ENCODE assay signal across 22 cellular contexts in the genomic region with DNA sequence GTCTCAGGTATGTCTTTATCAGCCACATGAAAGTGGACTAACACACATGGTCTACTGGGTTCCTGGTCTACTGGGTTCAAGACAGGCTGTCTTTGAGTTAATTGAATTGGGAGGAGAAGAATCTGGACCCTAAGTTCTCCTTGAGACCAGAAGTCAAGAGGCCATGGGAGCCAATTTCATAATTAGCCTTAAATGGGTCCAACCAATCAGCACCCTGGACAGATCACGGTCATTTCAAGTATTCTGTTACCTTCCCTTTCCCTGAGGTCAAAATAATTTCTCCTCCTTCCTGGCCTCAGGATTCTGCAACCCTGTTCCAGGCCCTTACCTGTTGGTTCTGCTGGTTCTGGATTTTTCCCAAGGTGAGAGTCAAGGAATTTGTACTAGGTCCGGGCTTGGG. TPM values are rescaled to one million over a fixed set of nuclear protein-coding genes. Genes with fewer than 3 reads are reported as not detected.
DNase-seq lines count a peak whose midpoint lies in the region; ATAC-seq, FAIRE-seq and TF ChIP-seq lines count a peak whose summit lies in the region.
"Had no signal": no experiment of that assay in that cellular context is flagged by ENCODE, and none has a peak within 500 bp of the region (broad histone marks: within the 10 kb centered on the region; RNA-seq: fewer than 3 reads in every experiment).

No MANE protein-coding gene starts in this region.

- POLR2A ChIA-PET in A549 (lab: Yijun Ruan, JAX) = no interaction called here

- no peaks in the 10 kb centered on the region for H3K9me3 ChIP-seq in A549
- H3K9me3 ChIP-seq: prostate gland, transverse colon had no signal

- no peak for DNase-seq in A549 (ENCODE audit: low read depth in 1 of 2, low spot score in 1 of 2)
- DNase-seq in H7 = peak; percentile 46
- DNase-seq in RKO (ENCODE audit: low spot score) = peak; percentile 35
- DNase-seq in fibroblast of peridontal ligament (ENCODE audit: extremely low read depth) = peak; percentile 8
- no peak for DNase-seq in MV-4-11 (lab: John Stamatoyannopoulos, UW)
- DNase-seq in T-helper 9 cell = no peak
- DNase-seq in activated T-cell treated with anti-CD3 and anti-CD28 coated beads, Interleukin-2, amount 50 U/mL, for 72 hours = no peak
- no peak for DNase-seq in NCI-H226
- DNase-seq: activated CD4-positive, alpha-beta T cell treated with anti-CD3 and anti-CD28 coated beads for 48 hours; activated naive CD4-positive, alpha-beta T cell; activated T-cell treated with anti-CD3 and anti-CD28 coated beads for 4 hours; CD4-positive, alpha-beta T cell; DMS153; NCI-H1436 treated with DMSO at 0.1 percent for 48 hours; NK-92 treated with Interleukin-12 subunit alpha and Interleukin-12 subunit beta, amount 100 ng/mL, for 24 hours; stimulated activated CD4-positive, alpha-beta T cell treated with anti-CD3 and anti-CD28 coated beads, Interleukin-4, amount 100 ng/mL, for 1 hour; stimulated activated naive CD8-positive, alpha-beta T cell treated with anti-CD3 and anti-CD28 coated beads, Interleukin-15, amount 100 ng/mL, for 72 hours; SW 1271; transverse colon had no signal

- no peaks in the 10 kb centered on the region for H3K9me3 Mint-ChIP-seq in activated T-cell treated with anti-CD3 and anti-CD28 coated beads, Interleukin-2, amount 50 U/mL, for 72 hours
- H3K9me3 Mint-ChIP-seq: CD4-positive, alpha-beta T cell; stimulated activated naive CD8-positive, alpha-beta T cell treated with anti-CD3 and anti-CD28 coated beads, Interleukin-15, amount 100 ng/mL, for 72 hours had no signal

- FAIRE-seq in A549 (lab: Jason Lieb, UNC) = no peak
- FAIRE-seq: frontal cortex had no signal

- H3K27ac Mint-ChIP-seq in activated T-cell treated with anti-CD3 and anti-CD28 coated beads, Interleukin-2, amount 50 U/mL, for 72 hours = no peak overlapping the region
- H3K27ac Mint-ChIP-seq: CD4-positive, alpha-beta T cell; stimulated activated naive CD8-positive, alpha-beta T cell treated with anti-CD3 and anti-CD28 coated beads, Interleukin-15, amount 100 ng/mL, for 72 hours had no signal

- H3K36me3 Mint-ChIP-seq in activated T-cell treated with anti-CD3 and anti-CD28 coated beads, Interleukin-2, amount 50 U/mL, for 72 hours (ENCODE audit: insufficient read depth in 2 of 2) = no peaks in the 10 kb centered on the region

- no peak for TF ChIP-seq CTCF in A549 (IDR thresholded peaks at IDR 0.05)

- no peak overlapping the region for H3K4me2 ChIP-seq in A549
- H3K4me2 ChIP-seq: smooth muscle cell had no signal

- TF ChIP-seq RAD21 in A549 (conservative IDR thresholded peaks at IDR 0.05 in 1 of 2, IDR thresholded peaks at IDR 0.05 in 1 of 2) = no peak

- peaks cover 4% of the 10 kb centered on the region; the same call in 1 of the 2 replicates for H3K27me3 ChIP-seq in H7 (ENCODE audit: control insufficient read depth, insufficient read depth, low read length)

- H3K27ac ChIP-seq in A549 = no peak overlapping the region
- H3K27ac ChIP-seq: prostate gland, transverse colon had no signal

- TF ChIP-seq POLR2A in A549 (IDR thresholded peaks at IDR 0.05; ENCODE audit: low read length) = no peak

- H3K4me3 Mint-ChIP-seq in activated T-cell treated with anti-CD3 and anti-CD28 coated beads, Interleukin-2, amount 50 U/mL, for 72 hours = no peak overlapping the region
- H3K4me3 Mint-ChIP-seq: CD4-positive, alpha-beta T cell; stimulated activated naive CD8-positive, alpha-beta T cell treated with anti-CD3 and anti-CD28 coated beads, Interleukin-15, amount 100 ng/mL, for 72 hours had no signal

- CTCF ChIA-PET in A549 (lab: Yijun Ruan, JAX) = interaction anchor here (1.0 to 3.0 kb wide), 8 partner anchors 8 to 105 kb away, joined by 3 to 15 read pairs (median 6); no protein-coding TSS in a partner anchor

- no peaks in the 10 kb centered on the region for H3K36me3 ChIP-seq in H7 (replicated peaks; ENCODE audit: control insufficient read depth, insufficient read depth, low read length)
- H3K36me3 ChIP-seq: prostate gland, transverse colon had no signal

- H3K4me1 ChIP-seq in A549 = no peaks in the 10 kb centered on the region
- H3K4me1 ChIP-seq: prostate gland, transverse colon had no signal

- WGBS in A549 (ENCODE audit: missing lambda C conversion rate) = 30% methylated on average over 2 of the region's 2 CpGs

- no peak for ATAC-seq in A549
- ATAC-seq in activated T-cell treated with anti-CD3 and anti-CD28 coated beads, Interleukin-2, amount 50 U/mL, for 72 hours (replicated peaks in 1 of 2) = no peak
- ATAC-seq: stimulated activated naive CD8-positive, alpha-beta T cell treated with anti-CD3 and anti-CD28 coated beads, Interleukin-15, amount 100 ng/mL, for 72 hours had no signal

- peaks cover 4% of the 10 kb centered on the region for H3K4me1 Mint-ChIP-seq in activated T-cell treated with anti-CD3 and anti-CD28 coated beads, Interleukin-2, amount 50 U/mL, for 72 hours (ENCODE audit: low read depth)
- H3K4me1 Mint-ChIP-seq: stimulated activated naive CD8-positive, alpha-beta T cell treated with anti-CD3 and anti-CD28 coated beads, Interleukin-15, amount 100 ng/mL, for 72 hours had no signal

- H3K27me3 Mint-ChIP-seq in activated T-cell treated with anti-CD3 and anti-CD28 coated beads, Interleukin-2, amount 50 U/mL, for 72 hours (ENCODE audit: low read depth) = peaks cover 28% of the 10 kb centered on the region

- no peak overlapping the region for H3K4me3 ChIP-seq in A549
- no peak overlapping the region for H3K4me3 ChIP-seq in H7 (ENCODE audit: insufficient read depth, low read depth, low read length)
- H3K4me3 ChIP-seq: prostate gland, smooth muscle cell, transverse colon had no signal

- TF ChIP-seq EP300 in A549 (IDR thresholded peaks at IDR 0.05) = no peak

TF ChIP-seq in A549, 52 proteins besides CTCF, POLR2A, EP300 and RAD21 (continues in another document):
- TF ChIP-seq HOXB13 (CRISPR knock-in tag; IDR thresholded peaks at IDR 0.05; ENCODE audit: low read depth) (no peak), EHMT2 (IDR thresholded peaks at IDR 0.05; ENCODE audit: low read depth) (peak; percentile 69; the same call in 1 of the 2 replicates)

RNA-seq across cellular contexts. Expression of a gene that starts 23.8 kb away (rescaled TPM):
- polyA plus RNA-seq in A549 (2011; rRNA removed) (7.0 and 7.1 TPM in 2 replicates), A549 (2017; fragmentation: RNase III; extraction: RNeasy Plus Mini Kit Qiagen cat#74134 plus additional on column Dnase treatment) (11.4 to 16.9 TPM (median 15.4 TPM) in 3 replicates)
- 9.2 and 11.9 TPM in 2 replicates for polyA plus RNA-seq in A549 (2012; cell fraction: cytosol; rRNA removed)
- 54.3 and 75.1 TPM in 2 replicates for polyA plus RNA-seq in A549 (2012; cell fraction: nucleus; rRNA removed)
- polyA minus RNA-seq in A549 (2011; rRNA and poly(A)+ RNA removed) = 14.2 and 14.7 TPM in 2 replicates
- total RNA-seq in H7 (2014; rRNA removed; shearing (Covaris generic)) = 11.3 and 21.8 TPM in 2 replicates
- 10 to 100 TPM; 23.9 to 24.9 TPM for total RNA-seq in activated T-cell treated with anti-CD3 and anti-CD28 coated beads, Interleukin-2, amount 50 U/mL, for 72 hours

RNA-seq across cellular contexts. Expression of a gene that starts 33.5 kb away (rescaled TPM):
- 97.7 and 103 TPM in 2 replicates for polyA plus RNA-seq in A549 (2011; rRNA removed)
- polyA plus RNA-seq in A549 (2012; cell fraction: cytosol; rRNA removed) = 136 and 194 TPM in 2 replicates
- polyA plus RNA-seq in A549 (2012; cell fraction: nucleus; rRNA removed) = 108 and 166 TPM in 2 replicates
- 56.8 to 62.8 TPM (median 62.0 TPM) in 3 replicates for polyA plus RNA-seq in A549 (2017; fragmentation: RNase III; extraction: RNeasy Plus Mini Kit Qiagen cat#74134 plus additional on column Dnase treatment)
- 116 and 142 TPM in 2 replicates for polyA minus RNA-seq in A549 (2011; rRNA and poly(A)+ RNA removed)
- total RNA-seq in H7 (2014; rRNA removed; shearing (Covaris generic)) = 138 and 156 TPM in 2 replicates
- total RNA-seq in activated T-cell treated with anti-CD3 and anti-CD28 coated beads, Interleukin-2, amount 50 U/mL, for 72 hours = 10 to 100 TPM; 81.7 to 83.5 TPM

RNA-seq across cellular contexts. Expression of a gene that starts 33.7 kb away (rescaled TPM):
- polyA plus RNA-seq in A549 (2011; rRNA removed) (1.7 and 2.7 TPM in 2 replicates), A549 (2017; fragmentation: RNase III; extraction: RNeasy Plus Mini Kit Qiagen cat#74134 plus additional on column Dnase treatment) (2.3 to 3.0 TPM (median 2.5 TPM) in 3 replicates)
- polyA plus RNA-seq in A549 (2012; cell fraction: cytosol; rRNA removed) = 1.7 TPM in 2 replicates
- 3.8 and 5.1 TPM in 2 replicates for polyA plus RNA-seq in A549 (2012; cell fraction: nucleus; rRNA removed)
- polyA minus RNA-seq in A549 (2011; rRNA and poly(A)+ RNA removed) = 1.4 and 1.7 TPM in 2 replicates
- 0.21 and 0.30 TPM in 2 replicates for total RNA-seq in H7 (2014; rRNA removed; shearing (Covaris generic))
- under 1 TPM; 0.46 to 0.83 TPM for total RNA-seq in activated T-cell treated with anti-CD3 and anti-CD28 coated beads, Interleukin-2, amount 50 U/mL, for 72 hours
- total RNA-seq: frontal cortex, smooth muscle cell had no signal

RNA-seq across cellular contexts. Expression of a gene that starts 43.3 kb away (rescaled TPM):
- 20.7 and 25.8 TPM in 2 replicates for polyA plus RNA-seq in A549 (2011; rRNA removed)
- 52.9 and 61.8 TPM in 2 replicates for polyA plus RNA-seq in A549 (2012; cell fraction: cytosol; rRNA removed)
- polyA plus RNA-seq in A549 (2012; cell fraction: nucleus; rRNA removed) = 177 and 179 TPM in 2 replicates
- polyA plus RNA-seq in A549 (2017; fragmentation: RNase III; extraction: RNeasy Plus Mini Kit Qiagen cat#74134 plus additional on column Dnase treatment) = 37.3 to 47.7 TPM (median 43.7 TPM) in 3 replicates
- 20.0 and 22.6 TPM in 2 replicates for polyA minus RNA-seq in A549 (2011; rRNA and poly(A)+ RNA removed)
- 35.5 and 48.6 TPM in 2 replicates for total RNA-seq in H7 (2014; rRNA removed; shearing (Covaris generic))
- 10 to 100 TPM; 16.1 to 17.6 TPM for total RNA-seq in activated T-cell treated with anti-CD3 and anti-CD28 coated beads, Interleukin-2, amount 50 U/mL, for 72 hours

RNA-seq across cellular contexts. Expression of a gene that starts 53.2 kb away (rescaled TPM):
- polyA plus RNA-seq in A549 (2011; rRNA removed) = 0.61 and 0.67 TPM in 2 replicates
- polyA plus RNA-seq in A549 (2012; cell fraction: cytosol; rRNA removed) = 0.83 and 1.4 TPM in 2 replicates
- polyA plus RNA-seq in A549 (2012; cell fraction: nucleus; rRNA removed) = 1.8 and 2.6 TPM in 2 replicates
- 2.0 to 2.3 TPM (median 2.1 TPM) in 3 replicates for polyA plus RNA-seq in A549 (2017; fragmentation: RNase III; extraction: RNeasy Plus Mini Kit Qiagen cat#74134 plus additional on column Dnase treatment)
- 0.24 and 0.50 TPM in 2 replicates for polyA minus RNA-seq in A549 (2011; rRNA and poly(A)+ RNA removed)
- 0.07 and 0.10 TPM in 2 replicates for total RNA-seq in H7 (2014; rRNA removed; shearing (Covaris generic))
- total RNA-seq in activated T-cell treated with anti-CD3 and anti-CD28 coated beads, Interleukin-2, amount 50 U/mL, for 72 hours = under 1 TPM; 0.12 to 0.28 TPM
- total RNA-seq: frontal cortex had no signal

Comparison
In these comparisons a context has a peak if more than half of its experiments do, and no peak if none do; other contexts are left out.
1. DNase-seq: peak in H7 (single experiment), RKO (single experiment) and fibroblast of peridontal ligament (single experiment); none in A549 (0 of 2), MV-4-11 (single experiment), T-helper 9 cell (single experiment), activated T-cell treated with anti-CD3 and anti-CD28 coated beads, Interleukin-2, amount 50 U/mL, for 72 hours (0 of 2) and NCI-H226 (single experiment).